Comparison of ENCODE assay signal across 8 cellular contexts in genomic region chr19:2097330-2098327, GRCh38. TPM values are rescaled to one million over a fixed set of nuclear protein-coding genes. Genes with fewer than 3 reads are reported as not detected.
A peak's percentile ranks its signal among the peaks of the same experiment; 100 is the strongest.
DNase-seq lines count a peak whose midpoint lies in the region; ATAC-seq and FAIRE-seq lines count a peak whose summit lies in the region.

No MANE protein-coding gene starts in this region.

- no peak overlapping the region for H2AFZ ChIP-seq in Karpas-422 (ENCODE audit: low read length)

- H3K4me1 Mint-ChIP-seq in stimulated activated memory B cell treated with anti-CD40 and anti-IgM and Interleukin-4, amounts not matched to agents 10 μg/mL and 1 μg/mL and 100 μg/mL, for 72 hours, result peaks cover 44% of the 10 kb centered on the region

- H3K9me3 Mint-ChIP-seq in stimulated activated memory B cell treated with anti-CD40 and anti-IgM and Interleukin-4, amounts not matched to agents 10 μg/mL and 1 μg/mL and 100 μg/mL, for 72 hours, result no peaks in the 10 kb centered on the region

- peaks cover 46% of the 10 kb centered on the region for H3K36me3 Mint-ChIP-seq in stimulated activated memory B cell treated with anti-CD40 and anti-IgM and Interleukin-4, amounts not matched to agents 10 μg/mL and 1 μg/mL and 100 μg/mL, for 72 hours

- peaks cover 29% of the 10 kb centered on the region for H3K36me3 ChIP-seq in Karpas-422 (ENCODE audit: insufficient read depth, low read length)
- H3K36me3 ChIP-seq in iPS-18a (ENCODE audit: control insufficient read depth, low read depth, low read length), result peaks cover 25% of the 10 kb centered on the region

- DNase-seq in GM18507 (ENCODE audit: extremely low spot score, insufficient read length, low read depth), result no peak
- DNase-seq in Karpas-422, result peak; percentile 80
- peak; percentile 84 for DNase-seq in activated effector memory CD4-positive, alpha-beta T cell treated with anti-CD3 and anti-CD28 coated beads, Interleukin-2, amount 50 U/mL, for 16 hours
- no peak for DNase-seq in dermis blood vessel endothelial cell

- H3K79me2 ChIP-seq in Karpas-422 (ENCODE audit: low read length), result peaks cover 45% of the 10 kb centered on the region

- peak overlapping the region; percentile 93 for H3K27ac ChIP-seq in Karpas-422 (ENCODE audit: low read length)
- H3K27ac ChIP-seq in iPS-18a (ENCODE audit: low read length), result no peak overlapping the region

- H3K27ac Mint-ChIP-seq in stimulated activated memory B cell treated with anti-CD40 and anti-IgM and Interleukin-4, amounts not matched to agents 10 μg/mL and 1 μg/mL and 100 μg/mL, for 72 hours, result peak overlapping the region; percentile 89

- peak; percentile 1 for ATAC-seq in stimulated activated memory B cell treated with anti-CD40 and anti-IgM and Interleukin-4, amounts not matched to agents 10 μg/mL and 1 μg/mL and 100 μg/mL, for 72 hours
- ATAC-seq in GM19324 (IDR thresholded peaks at IDR 0.05; ENCODE audit: low FRiP score, unreplicated experiment) (no peak), GM18861 (IDR thresholded peaks at IDR 0.05; ENCODE audit: unreplicated experiment) (no peak)

- H3K9me2 ChIP-seq in Karpas-422 (replicated peaks; ENCODE audit: insufficient read depth, low read length), result no peaks in the 10 kb centered on the region

- H3K27me3 ChIP-seq in Karpas-422 (ENCODE audit: low read length), result no peaks in the 10 kb centered on the region
- H3K27me3 ChIP-seq in iPS-18a (ENCODE audit: control insufficient read depth, insufficient read depth, low read length), result no peaks in the 10 kb centered on the region

- peak overlapping the region; percentile 92 for H3K4me2 ChIP-seq in Karpas-422 (ENCODE audit: low read depth, low read length, poor library complexity, severe bottlenecking)

- H3K9me3 ChIP-seq in Karpas-422 (ENCODE audit: low read length) (no peaks in the 10 kb centered on the region), iPS-18a (ENCODE audit: control insufficient read depth, low read depth, low read length) (no peaks in the 10 kb centered on the region)

- H3K4me1 ChIP-seq in Karpas-422 (ENCODE audit: low read length) (peaks cover 45% of the 10 kb centered on the region), iPS-18a (ENCODE audit: control insufficient read depth, low read depth, low read length) (peaks cover 3% of the 10 kb centered on the region)

- H4K20me1 ChIP-seq in Karpas-422 (ENCODE audit: insufficient read depth, low read depth, low read length), result peaks cover 9% of the 10 kb centered on the region; the same call in 1 of the 2 replicates

- no peaks in the 10 kb centered on the region for H3K27me3 Mint-ChIP-seq in stimulated activated memory B cell treated with anti-CD40 and anti-IgM and Interleukin-4, amounts not matched to agents 10 μg/mL and 1 μg/mL and 100 μg/mL, for 72 hours

- peak overlapping the region; percentile 90 for H3K4me3 ChIP-seq in Karpas-422 (ENCODE audit: low read length)
- H3K4me3 ChIP-seq in iPS-18a (ENCODE audit: low read length), result peak overlapping the region; percentile 57

- peak overlapping the region; percentile 86 for H3K4me3 Mint-ChIP-seq in stimulated activated memory B cell treated with anti-CD40 and anti-IgM and Interleukin-4, amounts not matched to agents 10 μg/mL and 1 μg/mL and 100 μg/mL, for 72 hours

- peak; percentile 67 for FAIRE-seq in GM18507 (lab: Jason Lieb, UNC)

- H3K9ac ChIP-seq in Karpas-422 (ENCODE audit: low read length), result peak overlapping the region; percentile 95
- H3K9ac ChIP-seq in iPS-18a (ENCODE audit: low read length), result no peak overlapping the region

RNA-seq across cellular contexts. Expression of gene IZUMO4, which starts 0.9 kb away (rescaled TPM):
- total RNA-seq in Karpas-422 (2014; rRNA removed; shearing (Covaris generic); ENCODE audit: low replicate concordance), result 285 and 487 TPM in 2 replicates
- 0.65 and 1.5 TPM in 2 replicates for total RNA-seq in dermis blood vessel endothelial cell

RNA-seq across cellular contexts. Expression of gene MOB3A, which starts 1.5 kb away (rescaled TPM):
- 153 and 219 TPM in 2 replicates for total RNA-seq in Karpas-422 (2014; rRNA removed; shearing (Covaris generic); ENCODE audit: low replicate concordance)
- total RNA-seq in dermis blood vessel endothelial cell, result 26.4 and 54.0 TPM in 2 replicates

RNA-seq across cellular contexts. Expression of gene MKNK2, which starts 46.6 kb away (rescaled TPM):
- total RNA-seq in Karpas-422 (2014; rRNA removed; shearing (Covaris generic); ENCODE audit: low replicate concordance), result 526 and 862 TPM in 2 replicates
- total RNA-seq in dermis blood vessel endothelial cell, result 147 and 289 TPM in 2 replicates

RNA-seq across cellular contexts. Expression of gene AP3D1, which starts 53.7 kb away (rescaled TPM):
- total RNA-seq in Karpas-422 (2014; rRNA removed; shearing (Covaris generic); ENCODE audit: low replicate concordance), result 82.3 and 101 TPM in 2 replicates
- 75.7 and 137 TPM in 2 replicates for total RNA-seq in dermis blood vessel endothelial cell

Comparison
In these comparisons a context has a peak if more than half of its experiments do, and no peak if none do; other contexts are left out.
1. DNase-seq: peak in Karpas-422 (single experiment) and activated effector memory CD4-positive, alpha-beta T cell treated with anti-CD3 and anti-CD28 coated beads, Interleukin-2, amount 50 U/mL, for 16 hours (single experiment); none in GM18507 (single experiment) and dermis blood vessel endothelial cell (single experiment).
2. RNA of gene IZUMO4, which starts 0.9 kb away (total RNA-seq): 285 to 487 TPM in Karpas-422; 0.65 to 1.5 TPM in dermis blood vessel endothelial cell; every median in the first group is over 100 times any median in the second.